In the genomic region with DNA sequence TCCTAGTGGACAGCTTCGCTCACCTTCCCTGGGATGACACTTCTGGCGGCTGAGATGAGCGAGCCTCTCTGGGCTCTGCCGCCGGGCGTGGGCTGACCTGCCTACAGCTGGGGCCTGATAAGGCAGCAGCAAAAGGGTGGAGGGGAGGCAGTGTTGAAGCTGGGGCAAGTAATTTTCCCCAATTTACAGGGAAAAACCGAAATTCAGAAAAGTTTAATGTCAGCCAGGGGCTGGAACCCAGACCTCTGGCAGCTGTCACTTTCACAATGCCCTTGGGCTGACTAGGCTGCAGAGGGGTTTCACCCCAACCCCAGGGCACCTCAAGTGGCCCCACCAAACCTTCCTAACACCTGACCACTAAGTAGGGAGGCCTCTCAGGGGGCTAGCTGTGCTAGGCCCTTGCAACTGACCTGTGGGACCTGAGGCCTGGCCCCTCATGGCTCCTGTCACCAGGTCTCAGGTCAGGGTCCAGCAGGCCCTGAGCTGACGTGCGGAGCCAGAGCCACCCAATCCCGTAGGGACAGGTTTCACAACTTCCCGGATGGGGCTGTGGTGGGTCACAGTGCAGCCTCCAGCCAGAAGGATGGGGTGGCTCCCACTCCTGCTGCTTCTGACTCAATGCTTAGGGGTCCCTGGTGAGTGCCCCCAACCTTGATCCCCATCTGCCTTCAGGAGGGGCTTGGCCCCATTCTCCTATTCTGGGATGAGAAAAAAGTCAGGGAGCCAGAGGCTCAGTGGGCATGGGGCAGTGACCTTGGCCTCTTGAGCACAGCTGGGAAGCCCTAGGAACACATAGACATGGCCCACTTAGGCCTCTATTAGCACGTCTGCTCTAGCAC, we compare ENCODE assay signal across 1 cellular context.
TF ChIP-seq lines count a peak whose summit lies in the region.

No MANE protein-coding gene starts in this region.

TF ChIP-seq in HepG2, 621 proteins besides CTCF, POLR2A, EP300 and RAD21 (continued from another document):
- TF ChIP-seq, protein P1, sequence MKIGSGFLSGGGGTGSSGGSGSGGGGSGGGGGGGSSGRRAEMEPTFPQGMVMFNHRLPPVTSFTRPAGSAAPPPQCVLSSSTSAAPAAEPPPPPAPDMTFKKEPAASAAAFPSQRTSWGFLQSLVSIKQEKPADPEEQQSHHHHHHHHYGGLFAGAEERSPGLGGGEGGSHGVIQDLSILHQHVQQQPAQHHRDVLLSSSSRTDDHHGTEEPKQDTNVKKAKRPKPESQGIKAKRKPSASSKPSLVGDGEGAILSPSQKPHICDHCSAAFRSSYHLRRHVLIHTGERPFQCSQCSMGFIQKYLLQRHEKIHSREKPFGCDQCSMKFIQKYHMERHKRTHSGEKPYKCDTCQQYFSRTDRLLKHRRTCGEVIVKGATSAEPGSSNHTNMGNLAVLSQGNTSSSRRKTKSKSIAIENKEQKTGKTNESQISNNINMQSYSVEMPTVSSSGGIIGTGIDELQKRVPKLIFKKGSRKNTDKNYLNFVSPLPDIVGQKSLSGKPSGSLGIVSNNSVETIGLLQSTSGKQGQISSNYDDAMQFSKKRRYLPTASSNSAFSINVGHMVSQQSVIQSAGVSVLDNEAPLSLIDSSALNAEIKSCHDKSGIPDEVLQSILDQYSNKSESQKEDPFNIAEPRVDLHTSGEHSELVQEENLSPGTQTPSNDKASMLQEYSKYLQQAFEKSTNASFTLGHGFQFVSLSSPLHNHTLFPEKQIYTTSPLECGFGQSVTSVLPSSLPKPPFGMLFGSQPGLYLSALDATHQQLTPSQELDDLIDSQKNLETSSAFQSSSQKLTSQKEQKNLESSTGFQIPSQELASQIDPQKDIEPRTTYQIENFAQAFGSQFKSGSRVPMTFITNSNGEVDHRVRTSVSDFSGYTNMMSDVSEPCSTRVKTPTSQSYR (CRISPR knock-in tag; IDR thresholded peaks at IDR 0.05; ENCODE audit: borderline replicate concordance), result peak; percentile 73
- peak; percentile 94 for TF ChIP-seq ZNF670 (CRISPR knock-in tag; IDR thresholded peaks at IDR 0.05; ENCODE audit: borderline replicate concordance)
- TF ChIP-seq SKIL (CRISPR knock-in tag; IDR thresholded peaks at IDR 0.05; ENCODE audit: borderline replicate concordance), result peak; percentile 63; the same call in 1 of the 2 replicates
- peak; percentile 80 for TF ChIP-seq DPF2 (CRISPR knock-in tag; IDR thresholded peaks at IDR 0.05; ENCODE audit: borderline replicate concordance, low read depth)
- TF ChIP-seq SMAD3 (CRISPR knock-in tag; IDR thresholded peaks at IDR 0.05), result peak; percentile 94
- TF ChIP-seq, protein P2, sequence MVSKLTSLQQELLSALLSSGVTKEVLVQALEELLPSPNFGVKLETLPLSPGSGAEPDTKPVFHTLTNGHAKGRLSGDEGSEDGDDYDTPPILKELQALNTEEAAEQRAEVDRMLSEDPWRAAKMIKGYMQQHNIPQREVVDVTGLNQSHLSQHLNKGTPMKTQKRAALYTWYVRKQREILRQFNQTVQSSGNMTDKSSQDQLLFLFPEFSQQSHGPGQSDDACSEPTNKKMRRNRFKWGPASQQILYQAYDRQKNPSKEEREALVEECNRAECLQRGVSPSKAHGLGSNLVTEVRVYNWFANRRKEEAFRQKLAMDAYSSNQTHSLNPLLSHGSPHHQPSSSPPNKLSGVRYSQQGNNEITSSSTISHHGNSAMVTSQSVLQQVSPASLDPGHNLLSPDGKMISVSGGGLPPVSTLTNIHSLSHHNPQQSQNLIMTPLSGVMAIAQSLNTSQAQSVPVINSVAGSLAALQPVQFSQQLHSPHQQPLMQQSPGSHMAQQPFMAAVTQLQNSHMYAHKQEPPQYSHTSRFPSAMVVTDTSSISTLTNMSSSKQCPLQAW (CRISPR knock-in tag; IDR thresholded peaks at IDR 0.05), result peak; percentile 88
- TF ChIP-seq SMAD1 (CRISPR knock-in tag; IDR thresholded peaks at IDR 0.05; ENCODE audit: borderline replicate concordance, low read depth), result peak; percentile 88
- TF ChIP-seq DMAP1 (CRISPR knock-in tag; IDR thresholded peaks at IDR 0.05), result peak; percentile 99
- TF ChIP-seq ZZZ3 (CRISPR knock-in tag; IDR thresholded peaks at IDR 0.05; ENCODE audit: borderline replicate concordance), result peak; percentile 98; the same call in 1 of the 2 replicates
- peak; percentile 95 for TF ChIP-seq THRA (CRISPR knock-in tag; IDR thresholded peaks at IDR 0.05; ENCODE audit: borderline replicate concordance)
- TF ChIP-seq CBX1 (IDR thresholded peaks at IDR 0.05; ENCODE audit: low read depth), result peak; percentile 72
- TF ChIP-seq ZNF713 (CRISPR knock-in tag; IDR thresholded peaks at IDR 0.05), result peak; percentile 10; the same call in 1 of the 2 replicates
